ENCODE assay signal across 11 cellular contexts in genomic region chr17:72123496-72123963, GRCh38. TPM values are rescaled to one million over a fixed set of nuclear protein-coding genes. Genes with fewer than 3 reads are reported as not detected.
DNase-seq lines count a peak whose midpoint lies in the region; ATAC-seq and TF ChIP-seq lines count a peak whose summit lies in the region.
"Had no signal": no experiment of that assay in that cellular context is flagged by ENCODE, and none has a peak within 500 bp of the region (broad histone marks: within the 10 kb centered on the region; RNA-seq: fewer than 3 reads in every experiment).

No MANE protein-coding gene starts in this region.

- intact Hi-C loops in esophagus muscularis mucosa (cut with DNase I), result loop anchor here (10.0 kb wide), 3 partner anchors 409 to 1359 kb away; no protein-coding TSS in a partner anchor

- peaks cover 34% of the 10 kb centered on the region for H3K36me3 ChIP-seq in SJCRH30
- peaks cover 0 to 9% (median 0%) of the 10 kb centered on the region in 4 donors for H3K36me3 ChIP-seq in esophagus muscularis mucosa

- H3K4me3 Mint-ChIP-seq in neural crest cell, result peak overlapping the region; percentile 98

- no peak for TF ChIP-seq EP300 in esophagus muscularis mucosa (IDR thresholded peaks at IDR 0.05)

- H3K27ac Mint-ChIP-seq in neural crest cell (ENCODE audit: unreplicated experiment), result no peak overlapping the region
- H3K27ac Mint-ChIP-seq: B cell had no signal

- peak overlapping the region; percentile 94 for H3K4me3 ChIP-seq in SJCRH30
- peak overlapping the region in 3 of 4 donors; percentile 51 to 65 (median 55) for H3K4me3 ChIP-seq in esophagus muscularis mucosa

- H3K27ac ChIP-seq in SJCRH30, result peak overlapping the region; percentile 47; the same call in 1 of the 2 replicates
- H3K27ac ChIP-seq in esophagus muscularis mucosa (replicated peaks in 1 of 4), result no peak overlapping the region
- H3K27ac ChIP-seq in RWPE1, result no peak overlapping the region

- TF ChIP-seq CTCF in esophagus muscularis mucosa (IDR thresholded peaks at IDR 0.05) (no peak), neural crest cell (conservative IDR thresholded peaks at IDR 0.05) (no peak), RWPE1 (conservative IDR thresholded peaks at IDR 0.05; ENCODE audit: low read depth) (no peak)

- POLR2A ChIA-PET in RWPE1 (lab: Yijun Ruan, JAX; ENCODE audit: low non-redundant PET), result no interaction called here

- CTCF ChIA-PET in RWPE1 (lab: Yijun Ruan, JAX), result interaction anchor here (0.6 to 1.1 kb wide), 2 partner anchors 124 to 375 kb away, joined by 3 to 6 read pairs; no protein-coding TSS in a partner anchor

- H3K27me3 ChIP-seq in SJCRH30 (no peaks in the 10 kb centered on the region), esophagus muscularis mucosa (peaks cover 6 to 86% (median 30%) of the 10 kb centered on the region in 4 donors)

- H3K36me3 Mint-ChIP-seq in neural crest cell (ENCODE audit: low read depth), result peaks cover 15% of the 10 kb centered on the region

- no peak for TF ChIP-seq POLR2A in esophagus muscularis mucosa (IDR thresholded peaks at IDR 0.05; ENCODE audit: low read depth)

- no peaks in the 10 kb centered on the region for H3K9me3 Mint-ChIP-seq in neural crest cell
- H3K9me3 Mint-ChIP-seq: activated T-helper 2 cell treated with anti-CD3 and anti-CD28 coated beads, Interferon-gamma antibody, Interleukin-2, Interleukin-4, amounts not matched to agents 10 μg/mL and 5 μg/mL and 100 μg/mL, durations not matched to agents 14 hours and 24 hours and 36 hours had no signal

- no peak for ATAC-seq in GM19035 (IDR thresholded peaks at IDR 0.05; ENCODE audit: unreplicated experiment)

- WGBS in esophagus muscularis mucosa, result 30% methylated on average over 15 of the region's 45 CpGs

- H3K4me1 ChIP-seq in SJCRH30, result peaks cover 44% of the 10 kb centered on the region
- peaks cover 22 to 48% (median 43%) of the 10 kb centered on the region in 4 donors for H3K4me1 ChIP-seq in esophagus muscularis mucosa

- H3K4me1 Mint-ChIP-seq in neural crest cell, result peaks cover 57% of the 10 kb centered on the region

- no peaks in the 10 kb centered on the region for H3K9me3 ChIP-seq in SJCRH30 (replicated peaks)
- no peaks in the 10 kb centered on the region for H3K9me3 ChIP-seq in esophagus muscularis mucosa

- H3K27me3 Mint-ChIP-seq in neural crest cell (ENCODE audit: low read depth), result peaks cover 31% of the 10 kb centered on the region

- DNase-seq in Ammon's horn (ENCODE audit: low spot score) (peak; percentile 24), SJCRH30 (peak in 1 of 2 experiments; percentile 50), esophagus muscularis mucosa (ENCODE audit: extremely low spot score) (no peak), neural crest cell (ENCODE audit: low read depth, low spot score) (no peak), RWPE1 (ENCODE audit: low spot score) (no peak), NCI-H2227 treated with DMSO at 0.1 percent for 48 hours (lab: John Stamatoyannopoulos, UW) (no peak), NCI-H1436 (lab: John Stamatoyannopoulos, UW) (no peak)
- DNase-seq: NCI-H146 had no signal

RNA-seq across cellular contexts. Expression of gene SOX9, which starts 2.7 kb away (rescaled TPM):
- total RNA-seq in SJCRH30 (2014; rRNA removed; shearing (Covaris generic)), result 104 and 105 TPM in 2 replicates
- 1 to 10 TPM; 1.4 to 3.7 (median 1.9) TPM for total RNA-seq in esophagus muscularis mucosa
- 36.8 and 36.9 TPM in 2 replicates for total RNA-seq in neural crest cell
- total RNA-seq: activated T-helper 2 cell treated with anti-CD3 and anti-CD28 coated beads, Interferon-gamma antibody, Interleukin-2, Interleukin-4, amounts not matched to agents 10 μg/mL and 5 μg/mL and 100 μg/mL, durations not matched to agents 14 hours and 24 hours and 36 hours; B cell had no signal
